ENCODE assay signal across 12 cellular contexts in the genomic region with DNA sequence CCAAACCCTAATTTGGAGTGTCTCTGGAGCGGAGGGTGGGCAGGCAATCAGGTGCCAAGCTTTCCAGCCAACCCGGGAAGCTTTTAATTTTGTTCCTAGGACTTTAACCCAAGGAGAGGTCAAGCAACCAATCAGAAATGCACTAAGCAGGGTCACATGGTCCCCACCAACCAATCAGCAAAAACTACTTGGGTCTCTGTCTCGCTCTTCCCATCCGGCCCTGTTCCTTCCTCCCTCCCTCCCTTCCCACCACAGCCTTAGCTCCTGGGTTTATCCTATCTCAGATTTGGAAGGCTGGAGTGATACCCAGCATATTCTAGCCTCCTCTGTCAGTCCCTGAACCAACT. TPM values are rescaled to one million over a fixed set of nuclear protein-coding genes. Genes with fewer than 3 reads are reported as not detected.
DNase-seq lines count a peak whose midpoint lies in the region; ATAC-seq and TF ChIP-seq lines count a peak whose summit lies in the region.
"Had no signal": no experiment of that assay in that cellular context is flagged by ENCODE, and none has a peak within 500 bp of the region (broad histone marks: within the 10 kb centered on the region; RNA-seq: fewer than 3 reads in every experiment).

No MANE protein-coding gene starts in this region.

- H3K36me3 Mint-ChIP-seq in type B pancreatic cell (peaks cover 8% of the 10 kb centered on the region), natural killer cell (no peaks in the 10 kb centered on the region)

- ATAC-seq in HG03039 (IDR thresholded peaks at IDR 0.05; ENCODE audit: unreplicated experiment) (no peak), HG03432 (IDR thresholded peaks at IDR 0.05; ENCODE audit: unreplicated experiment) (no peak), natural killer cell (no peak)
- ATAC-seq: upper lobe of right lung had no signal

- H3K27ac Mint-ChIP-seq in type B pancreatic cell (peak overlapping the region; percentile 67), natural killer cell (no peak overlapping the region)

- H3K4me1 Mint-ChIP-seq in type B pancreatic cell (ENCODE audit: unreplicated experiment) = peaks cover 80% of the 10 kb centered on the region
- peaks cover 1% of the 10 kb centered on the region in 2 donors for H3K4me1 Mint-ChIP-seq in natural killer cell

- H3K9me3 Mint-ChIP-seq in type B pancreatic cell (no peaks in the 10 kb centered on the region), natural killer cell (no peaks in the 10 kb centered on the region)

- peaks cover 49% of the 10 kb centered on the region for H3K27me3 Mint-ChIP-seq in type B pancreatic cell
- H3K27me3 Mint-ChIP-seq in natural killer cell (ENCODE audit: low read depth in 2 of 2) = peaks cover 87% of the 10 kb centered on the region in 2 donors

- DNase-seq in NCI-H82 (lab: John Stamatoyannopoulos, UW) (peak; percentile 74), NCI-H82 treated with DMSO at 0.1 percent for 48 hours (lab: John Stamatoyannopoulos, UW; ENCODE audit: unreplicated experiment) (no peak), OCI-M1 (lab: John Stamatoyannopoulos, UW) (peak; percentile 51), islet precursor cell (peak; percentile 71), type B pancreatic cell (ENCODE audit: extremely low spot score, unreplicated experiment) (no peak), natural killer cell (no peak)
- DNase-seq: HCEC 1CT, kidney glomerular epithelial cell, NCI-H146, upper lobe of right lung had no signal

- intact Hi-C loops in natural killer cell (cut with micrococcal nuclease) = no loop called here

- TF ChIP-seq CTCF in type B pancreatic cell (conservative IDR thresholded peaks at IDR 0.05) = no peak
- no peak for TF ChIP-seq CTCF in natural killer cell (IDR thresholded peaks at IDR 0.05)

- H3K4me3 Mint-ChIP-seq in type B pancreatic cell (peak overlapping the region; percentile 89), natural killer cell (no peak overlapping the region)

RNA-seq across cellular contexts. Expression of a gene that starts 7.3 kb away (rescaled TPM):
- total RNA-seq in type B pancreatic cell (ENCODE audit: low replicate concordance) (1.9 and 56.9 TPM in 2 replicates), natural killer cell (under 1 TPM in 1 of 3 donors, not detected in 2; 0.20 TPM)
- total RNA-seq: upper lobe of right lung had no signal

RNA-seq across cellular contexts. Expression of a gene that starts 11.9 kb away (rescaled TPM):
- total RNA-seq in type B pancreatic cell (ENCODE audit: low replicate concordance) (4.8 and 23.0 TPM in 2 replicates), natural killer cell (not detected)

RNA-seq across cellular contexts. Expression of a gene that starts 13.5 kb away (rescaled TPM):
- 6.7 and 47.9 TPM in 2 replicates for total RNA-seq in type B pancreatic cell (ENCODE audit: low replicate concordance)
- total RNA-seq in natural killer cell = 1 to 10 TPM in 2 of 3 donors, under 1 TPM in 1; 0.95 to 3.2 (median 1.8) TPM

RNA-seq across cellular contexts. Expression of a gene that starts 31.3 kb away (rescaled TPM):
- total RNA-seq in type B pancreatic cell (ENCODE audit: low replicate concordance) = 0.77 and 1.5 TPM in 2 replicates
- total RNA-seq in natural killer cell = not detected

RNA-seq across cellular contexts. Expression of a gene that starts 40.2 kb away (rescaled TPM):
- total RNA-seq in type B pancreatic cell (ENCODE audit: low replicate concordance) (0.27 and 0.36 TPM in 2 replicates), natural killer cell (not detected)

Comparison
In these comparisons a context has a peak if more than half of its experiments do, and no peak if none do; other contexts are left out.
1. DNase-seq: peak in NCI-H82 (single experiment), OCI-M1 (single experiment) and islet precursor cell (single experiment); none in NCI-H82 treated with DMSO at 0.1 percent for 48 hours (single experiment), type B pancreatic cell (single experiment) and natural killer cell (single experiment).